ENCODE assay signal across 1 cellular context in genomic region chr10:58791137-58791536, GRCh38.
TF ChIP-seq lines count a peak whose summit lies in the region.

No MANE protein-coding gene starts in this region.

TF ChIP-seq in HCT116, 20 proteins besides CTCF, POLR2A, EP300 and RAD21 (continued from another document):
- TF ChIP-seq SP1 (IDR thresholded peaks at IDR 0.05; ENCODE audit: low read depth): no peak
- TF ChIP-seq SRF (IDR thresholded peaks at IDR 0.05; ENCODE audit: low read depth): no peak
- TF ChIP-seq CEBPB (IDR thresholded peaks at IDR 0.05; ENCODE audit: low read depth): peak; percentile 68
- no peak for TF ChIP-seq POLR2AphosphoS5 (IDR thresholded peaks at IDR 0.05; ENCODE audit: low read depth, low read length)
- no peak for TF ChIP-seq ATF3 (IDR thresholded peaks at IDR 0.05)
- no peak for TF ChIP-seq ZFX (IDR thresholded peaks at IDR 0.05)
- TF ChIP-seq FOSL1 (IDR thresholded peaks at IDR 0.05; ENCODE audit: low read depth): peak; percentile 43; the same call in 1 of the 2 replicates
